ENCODE assay signal across 17 cellular contexts in the genomic region with DNA sequence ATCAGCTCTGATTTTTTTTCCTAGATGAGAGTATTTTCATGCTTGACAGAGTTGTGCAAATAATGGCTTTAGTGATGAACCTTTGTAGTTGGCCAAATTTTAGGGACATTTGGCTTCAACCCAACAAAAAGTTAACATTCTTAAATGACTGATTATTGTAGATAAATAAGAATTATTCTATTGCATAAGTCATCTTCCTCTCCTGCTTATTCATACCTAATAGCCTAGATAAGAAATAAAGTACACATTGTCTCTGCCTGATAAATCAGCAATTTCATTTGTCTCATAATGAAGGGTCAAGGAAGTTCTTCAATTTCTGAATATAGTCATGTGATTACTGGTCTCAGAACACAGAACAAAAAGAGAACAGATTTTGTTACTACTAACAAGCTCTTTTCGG.
DNase-seq lines count a peak whose midpoint lies in the region; ATAC-seq, FAIRE-seq and TF ChIP-seq lines count a peak whose summit lies in the region.
"Had no signal": no experiment of that assay in that cellular context is flagged by ENCODE, and none has a peak within 500 bp of the region (broad histone marks: within the 10 kb centered on the region; RNA-seq: fewer than 3 reads in every experiment).

No MANE protein-coding gene starts in this region.

- H3K27me3 ChIP-seq in endothelial cell of umbilical vein (ENCODE audit: control insufficient read depth in 2 of 2, insufficient read depth in 2 of 2, low read length in 2 of 2) = peaks cover 2 to 15% of the 10 kb centered on the region in 2 experiments
- peaks cover 36% of the 10 kb centered on the region for H3K27me3 ChIP-seq in neural progenitor cell
- no peaks in the 10 kb centered on the region for H3K27me3 ChIP-seq in pancreas
- H3K27me3 ChIP-seq: BE2C had no signal

- no peak overlapping the region for H3K4me3 Mint-ChIP-seq in neural progenitor cell
- H3K4me3 Mint-ChIP-seq in T-cell = no peak overlapping the region
- H3K4me3 Mint-ChIP-seq: CD4-positive, alpha-beta memory T cell; HFFc6 had no signal

- dilution Hi-C loops in endothelial cell of umbilical vein (cut with MboI; ENCODE audit: extremely low pct_ligation_motif_present, low sequenced_read_pairs) = no loop called here

- TF ChIP-seq CTCF in endothelial cell of umbilical vein (IDR thresholded peaks at IDR 0.05; ENCODE audit: extremely low read depth in 1 of 2, insufficient read depth in 1 of 2, low read depth in 1 of 2, low read length in 2 of 2) = no peak
- no peak for TF ChIP-seq CTCF in neural progenitor cell (IDR thresholded peaks at IDR 0.05)
- TF ChIP-seq CTCF in pancreas (IDR thresholded peaks at IDR 0.05) = no peak

- no peak for TF ChIP-seq POLR2A in endothelial cell of umbilical vein (IDR thresholded peaks at IDR 0.05; ENCODE audit: low read depth, low read length)

- H3K4me1 Mint-ChIP-seq in neural progenitor cell = peaks cover 30% of the 10 kb centered on the region
- H3K4me1 Mint-ChIP-seq in T-cell = no peaks in the 10 kb centered on the region
- H3K4me1 Mint-ChIP-seq: CD4-positive, alpha-beta memory T cell had no signal

- H4K20me1 ChIP-seq in endothelial cell of umbilical vein (replicated peaks; ENCODE audit: control insufficient read depth, extremely low read depth, insufficient read depth, low read length) (no peaks in the 10 kb centered on the region), neural progenitor cell (ENCODE audit: low read depth) (no peaks in the 10 kb centered on the region)

- H3K9me1 ChIP-seq in endothelial cell of umbilical vein (replicated peaks; ENCODE audit: control insufficient read depth, extremely low read depth, insufficient read depth, low read length) = no peaks in the 10 kb centered on the region

- no peak overlapping the region for H3K4me3 ChIP-seq in endothelial cell of umbilical vein (replicated peaks in 1 of 3; ENCODE audit: insufficient read depth in 1 of 3, low read depth in 1 of 3, low read length in 3 of 3)
- H3K4me3 ChIP-seq in neural progenitor cell = no peak overlapping the region
- no peak overlapping the region for H3K4me3 ChIP-seq in pancreas

- peaks cover 4% of the 10 kb centered on the region for H3K4me1 ChIP-seq in endothelial cell of umbilical vein (ENCODE audit: control insufficient read depth, extremely low read depth, insufficient read depth, low read length)
- peaks cover 21% of the 10 kb centered on the region for H3K4me1 ChIP-seq in neural progenitor cell
- no peaks in the 10 kb centered on the region for H3K4me1 ChIP-seq in pancreas
- H3K4me1 ChIP-seq: BE2C, Caco-2 had no signal

- intact Hi-C loops in endothelial cell of umbilical vein (cut with micrococcal nuclease) = no loop called here
- intact Hi-C loops in pancreas (cut with DNase I) = no loop called here

- H3K27ac ChIP-seq in endothelial cell of umbilical vein (ENCODE audit: insufficient read depth, low read depth, low read length) (no peak overlapping the region), neural progenitor cell (no peak overlapping the region), pancreas (no peak overlapping the region)
- H3K27ac ChIP-seq: C4-2B had no signal

- H3K9ac ChIP-seq in endothelial cell of umbilical vein (replicated peaks; ENCODE audit: extremely low read depth, insufficient read depth, low read length) = no peak overlapping the region
- H3K9ac ChIP-seq in neural progenitor cell = no peak overlapping the region

- WGBS in pancreas, 2 donors = 34 to 51% methylated on average over 1 of the region's 1 CpG

- H3K9me3 ChIP-seq in endothelial cell of umbilical vein (replicated peaks; ENCODE audit: control insufficient read depth, insufficient read depth, low read length) (no peaks in the 10 kb centered on the region), neural progenitor cell (ENCODE audit: low read depth) (no peaks in the 10 kb centered on the region), pancreas (no peaks in the 10 kb centered on the region)
- H3K9me3 ChIP-seq: BE2C, Caco-2 had no signal

- H3K27ac Mint-ChIP-seq in neural progenitor cell (no peak overlapping the region), T-cell (no peak overlapping the region)
- H3K27ac Mint-ChIP-seq: CD4-positive, alpha-beta memory T cell; HFFc6 had no signal

- H3K79me2 ChIP-seq in endothelial cell of umbilical vein (ENCODE audit: control insufficient read depth, insufficient read depth, low read length) (no peaks in the 10 kb centered on the region), neural progenitor cell (ENCODE audit: low read depth) (no peaks in the 10 kb centered on the region)

- no peaks in the 10 kb centered on the region for H3K9me3 Mint-ChIP-seq in neural progenitor cell
- peaks cover 0 to 3% (median 0%) of the 10 kb centered on the region in 3 donors for H3K9me3 Mint-ChIP-seq in T-cell
- H3K9me3 Mint-ChIP-seq: HFFc6 had no signal

- H3K36me3 ChIP-seq in endothelial cell of umbilical vein (ENCODE audit: control insufficient read depth in 2 of 2, extremely low read depth in 1 of 2, insufficient read depth in 2 of 2, low read length in 2 of 2) = no peaks in the 10 kb centered on the region
- no peaks in the 10 kb centered on the region for H3K36me3 ChIP-seq in neural progenitor cell
- no peaks in the 10 kb centered on the region for H3K36me3 ChIP-seq in pancreas
- H3K36me3 ChIP-seq: BE2C had no signal

- CTCF ChIA-PET in endothelial cell of umbilical vein (lab: Charles Lee) (interaction anchor here (1.0 to 3.5 kb wide), 4 partner anchors 8 to 181 kb away, joined by 3 to 12 read pairs (median 4); no protein-coding TSS in a partner anchor), T-cell (lab: Charles Lee) (no interaction called here)

- no peak overlapping the region for H2AFZ ChIP-seq in endothelial cell of umbilical vein (ENCODE audit: low read depth, low read length)
- H2AFZ ChIP-seq in neural progenitor cell (replicated peaks) = no peak overlapping the region

- POLR2A ChIA-PET in endothelial cell of umbilical vein (lab: Charles Lee) = no interaction called here
- POLR2A ChIA-PET in T-cell (lab: Charles Lee) = interaction anchor here in 1 of 2 donors (0.6 kb wide), 1 partner anchor 44 kb away, joined by 3 read pairs; no protein-coding TSS in a partner anchor

- H3K27me3 Mint-ChIP-seq in neural progenitor cell (ENCODE audit: insufficient read depth, low read depth) (peaks cover 6% of the 10 kb centered on the region), T-cell (no peaks in the 10 kb centered on the region)
- H3K27me3 Mint-ChIP-seq: CD4-positive, alpha-beta memory T cell had no signal

- no TSS peak for BruUV-seq in endothelial cell of umbilical vein (replicated peaks; lab: Mats Ljungman, UMichigan)

- DNase-seq in Caki2 (ENCODE audit: low read depth) = peak; percentile 45
- DNase-seq in NCI-H69 (lab: John Stamatoyannopoulos, UW) = peak; percentile 46
- no peak for DNase-seq in endothelial cell of umbilical vein (ENCODE audit: low read depth, low spot score)
- DNase-seq in neural progenitor cell (ENCODE audit: low spot score) = no peak
- no peak for DNase-seq in pancreas
- no peak for DNase-seq in T-cell
- DNase-seq in middle frontal gyrus (ENCODE audit: extremely low spot score, low spot score) = no peak
- no peak for DNase-seq in hypothalamus (lab: John Stamatoyannopoulos, UW)
- DNase-seq: BE2C; Caco-2; CD4-positive, alpha-beta memory T cell; GOT3; HCEC 1CT; HFFc6 had no signal

- in situ Hi-C loops in Caki2 (cut with HindIII; ENCODE audit: low pct_unique_long_range_greater_than_20kb, low sequenced_read_pairs) = no loop called here

- FAIRE-seq in endothelial cell of umbilical vein (lab: Jason Lieb, UNC) = no peak
- FAIRE-seq in pancreas (lab: Jason Lieb, UNC) = no peak
- FAIRE-seq: A204.1, HTR-8/SVneo had no signal

- H3K4me2 ChIP-seq in endothelial cell of umbilical vein (ENCODE audit: insufficient read depth, low read length) = peak overlapping the region; percentile 32
- peak overlapping the region; percentile 65 for H3K4me2 ChIP-seq in neural progenitor cell

- peaks cover 8% of the 10 kb centered on the region for H3F3A ChIP-seq in neural progenitor cell (ENCODE audit: low read depth)

- H3K36me3 Mint-ChIP-seq in neural progenitor cell (no peaks in the 10 kb centered on the region), T-cell (no peaks in the 10 kb centered on the region)
- H3K36me3 Mint-ChIP-seq: CD4-positive, alpha-beta memory T cell had no signal

- ATAC-seq in pancreas (no peak), T-cell (replicated peaks in 1 of 4) (no peak)

TF ChIP-seq in endothelial cell of umbilical vein, 7 proteins besides CTCF, POLR2A, EP300 and RAD21:
- TF ChIP-seq MYC (IDR thresholded peaks at IDR 0.05; ENCODE audit: low read depth, low read length) (no peak), JUN (IDR thresholded peaks at IDR 0.05; ENCODE audit: borderline replicate concordance, insufficient read depth, insufficient read length, low read depth) (no peak), POLR2AphosphoS5 (IDR thresholded peaks at IDR 0.05; ENCODE audit: insufficient read depth, low read depth, low read length) (no peak), GATA2 (IDR thresholded peaks at IDR 0.05; ENCODE audit: insufficient read depth, insufficient read length, low read depth, low read length) (peak; percentile 68), FOS (IDR thresholded peaks at IDR 0.05; ENCODE audit: borderline replicate concordance, insufficient read depth, low read length) (peak; percentile 64), MAX (IDR thresholded peaks at IDR 0.05; ENCODE audit: insufficient read depth, insufficient read length) (no peak), EZH2 (IDR thresholded peaks at IDR 0.05; ENCODE audit: borderline replicate concordance, low read depth, low read length, severe bottlenecking) (no peak)

Comparison
In these comparisons a context has a peak if more than half of its experiments do, and no peak if none do; other contexts are left out.
1. DNase-seq: peak in Caki2 (single experiment) and NCI-H69 (single experiment); none in endothelial cell of umbilical vein (single experiment), neural progenitor cell (single experiment), pancreas (0 of 6), T-cell (0 of 34), middle frontal gyrus (single experiment) and hypothalamus (0 of 51).